ENCODE assay signal across 22 cellular contexts in the genomic region with DNA sequence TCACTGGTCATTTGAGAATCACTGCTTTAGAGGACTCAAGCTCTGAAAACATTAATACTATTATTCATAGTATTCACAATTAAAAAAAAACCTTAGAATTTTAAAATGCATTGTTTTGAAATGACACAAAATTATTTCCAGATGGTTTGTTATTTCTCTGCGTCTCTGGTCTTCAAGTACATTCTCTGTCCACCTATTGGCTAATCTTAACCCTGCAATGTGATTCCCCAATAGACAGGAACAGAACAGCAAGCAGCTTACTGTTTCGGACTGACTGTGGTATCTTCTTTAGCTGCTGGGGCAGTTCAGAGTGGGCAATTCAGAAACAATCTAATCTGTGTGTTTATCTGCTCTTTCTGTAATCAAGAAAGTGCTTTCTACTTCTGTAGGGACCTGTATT.
DNase-seq lines count a peak whose midpoint lies in the region; ATAC-seq, FAIRE-seq and TF ChIP-seq lines count a peak whose summit lies in the region.
"Had no signal": no experiment of that assay in that cellular context is flagged by ENCODE, and none has a peak within 500 bp of the region (broad histone marks: within the 10 kb centered on the region; RNA-seq: fewer than 3 reads in every experiment).

No MANE protein-coding gene starts in this region.

- H3K4me1 Mint-ChIP-seq in GM23338, result no peaks in the 10 kb centered on the region
- no peaks in the 10 kb centered on the region for H3K4me1 Mint-ChIP-seq in astrocyte (ENCODE audit: low read depth, unreplicated experiment)
- H3K4me1 Mint-ChIP-seq in activated T-cell treated with anti-CD3 and anti-CD28 coated beads, Interleukin-2, amount 50 U/mL, for 72 hours (ENCODE audit: low read depth), result no peaks in the 10 kb centered on the region
- H3K4me1 Mint-ChIP-seq in nephron progenitor cell, result peaks cover 8% of the 10 kb centered on the region
- no peaks in the 10 kb centered on the region for H3K4me1 Mint-ChIP-seq in T-helper 17 cell
- H3K4me1 Mint-ChIP-seq: activated naive CD4-positive, alpha-beta T cell treated with anti-CD3 and anti-CD28 coated beads, Interleukin-2, amount 10 ng/mL, durations not matched to agents 7 days and 5 days had no signal

- no peak for TF ChIP-seq EP300 in gastroesophageal sphincter (IDR thresholded peaks at IDR 0.05)

- ATAC-seq in GM23338, result no peak
- peak; percentile 51 for ATAC-seq in gastroesophageal sphincter
- no peak for ATAC-seq in activated T-cell treated with anti-CD3 and anti-CD28 coated beads, Interleukin-2, amount 50 U/mL, for 72 hours (replicated peaks in 1 of 2)
- ATAC-seq in T-helper 17 cell, result no peak
- no peak for ATAC-seq in Right ventricle myocardium superior (ENCODE audit: poor library complexity)
- ATAC-seq: activated T-cell treated with anti-CD3 and anti-CD28 coated beads, Interleukin-2, amount 50 U/mL, for 4 hours had no signal

- no peaks in the 10 kb centered on the region for H3K4me1 ChIP-seq in GM23338 (ENCODE audit: insufficient read depth)
- no peaks in the 10 kb centered on the region for H3K4me1 ChIP-seq in astrocyte (ENCODE audit: insufficient read depth, low read length)
- no peaks in the 10 kb centered on the region for H3K4me1 ChIP-seq in gastroesophageal sphincter
- H3K4me1 ChIP-seq: BLaER1 treated with 17β-estradiol and CSF1 and Interleukin-3, amounts not matched to agents 10 nM and 100 nM had no signal

- no peaks in the 10 kb centered on the region for H3K79me2 ChIP-seq in GM23338 (replicated peaks; ENCODE audit: insufficient read depth)
- no peaks in the 10 kb centered on the region for H3K79me2 ChIP-seq in astrocyte (ENCODE audit: insufficient read depth, low read length)

- no peak overlapping the region for H3K4me2 ChIP-seq in GM23338
- no peak overlapping the region for H3K4me2 ChIP-seq in astrocyte (ENCODE audit: low read length)
- H3K4me2 ChIP-seq: BLaER1 treated with 17β-estradiol and CSF1 and Interleukin-3, amounts not matched to agents 10 nM and 100 nM had no signal

- H3K36me3 Mint-ChIP-seq in GM23338 (ENCODE audit: low read depth) (no peaks in the 10 kb centered on the region), astrocyte (ENCODE audit: low read depth, unreplicated experiment) (no peaks in the 10 kb centered on the region), nephron progenitor cell (ENCODE audit: low read depth) (no peaks in the 10 kb centered on the region), T-helper 17 cell (ENCODE audit: low read depth) (no peaks in the 10 kb centered on the region)
- H3K36me3 Mint-ChIP-seq in activated T-cell treated with anti-CD3 and anti-CD28 coated beads, Interleukin-2, amount 50 U/mL, for 72 hours (ENCODE audit: insufficient read depth in 2 of 2), result no peaks in the 10 kb centered on the region
- H3K36me3 Mint-ChIP-seq: activated naive CD4-positive, alpha-beta T cell treated with anti-CD3 and anti-CD28 coated beads, Interleukin-2, amount 10 ng/mL, durations not matched to agents 7 days and 5 days; type B pancreatic cell had no signal

- no peak overlapping the region for H3K27ac Mint-ChIP-seq in GM23338
- no peak overlapping the region for H3K27ac Mint-ChIP-seq in astrocyte (ENCODE audit: unreplicated experiment)
- no peak overlapping the region for H3K27ac Mint-ChIP-seq in activated T-cell treated with anti-CD3 and anti-CD28 coated beads, Interleukin-2, amount 50 U/mL, for 72 hours
- H3K27ac Mint-ChIP-seq in nephron progenitor cell, result no peak overlapping the region
- H3K27ac Mint-ChIP-seq in T-helper 17 cell, result no peak overlapping the region
- H3K27ac Mint-ChIP-seq: activated naive CD4-positive, alpha-beta T cell treated with anti-CD3 and anti-CD28 coated beads, Interleukin-2, amount 10 ng/mL, durations not matched to agents 7 days and 5 days; type B pancreatic cell had no signal

- H3K27me3 Mint-ChIP-seq in GM23338 (ENCODE audit: insufficient read depth, low read depth, poor library complexity), result peaks cover 2% of the 10 kb centered on the region
- H3K27me3 Mint-ChIP-seq in astrocyte (ENCODE audit: low read depth, unreplicated experiment), result no peaks in the 10 kb centered on the region
- peaks cover 7% of the 10 kb centered on the region for H3K27me3 Mint-ChIP-seq in activated T-cell treated with anti-CD3 and anti-CD28 coated beads, Interleukin-2, amount 50 U/mL, for 72 hours (ENCODE audit: low read depth)
- no peaks in the 10 kb centered on the region for H3K27me3 Mint-ChIP-seq in nephron progenitor cell (ENCODE audit: low read depth, poor library complexity)
- H3K27me3 Mint-ChIP-seq in T-helper 17 cell, result peaks cover 6% of the 10 kb centered on the region
- H3K27me3 Mint-ChIP-seq: activated naive CD4-positive, alpha-beta T cell treated with anti-CD3 and anti-CD28 coated beads, Interleukin-2, amount 10 ng/mL, durations not matched to agents 7 days and 5 days; type B pancreatic cell had no signal

- FAIRE-seq in astrocyte (lab: Jason Lieb, UNC), result no peak
- FAIRE-seq: GM12891 had no signal

- no peaks in the 10 kb centered on the region for H3K9me3 ChIP-seq in astrocyte (ENCODE audit: insufficient read depth, low read depth, low read length)
- H3K9me3 ChIP-seq in gastroesophageal sphincter, result no peaks in the 10 kb centered on the region
- H3K9me3 ChIP-seq in T-helper 17 cell (ENCODE audit: control insufficient read depth, low read length, poor library complexity, severe bottlenecking), result no peaks in the 10 kb centered on the region
- H3K9me3 ChIP-seq: BLaER1 treated with 17β-estradiol and CSF1 and Interleukin-3, amounts not matched to agents 10 nM and 100 nM had no signal

- WGBS in gastroesophageal sphincter (ENCODE audit: low coverage in 1 of 2), 2 donors, result 52 to 80% methylated on average over 1 to 2 of the region's 2 CpGs

- H3K4me3 ChIP-seq in AG09309 (ENCODE audit: control insufficient read depth, low read depth, low read length), result no peak overlapping the region
- H3K4me3 ChIP-seq in GM23338, result no peak overlapping the region
- no peak overlapping the region for H3K4me3 ChIP-seq in astrocyte (ENCODE audit: insufficient read depth, low read depth, low read length)
- no peak overlapping the region for H3K4me3 ChIP-seq in gastroesophageal sphincter
- H3K4me3 ChIP-seq: BLaER1 treated with 17β-estradiol and CSF1 and Interleukin-3, amounts not matched to agents 10 nM and 100 nM had no signal

- no peak overlapping the region for H3K4me3 Mint-ChIP-seq in GM23338
- no peak overlapping the region for H3K4me3 Mint-ChIP-seq in astrocyte (ENCODE audit: unreplicated experiment)
- H3K4me3 Mint-ChIP-seq in activated T-cell treated with anti-CD3 and anti-CD28 coated beads, Interleukin-2, amount 50 U/mL, for 72 hours, result no peak overlapping the region
- no peak overlapping the region for H3K4me3 Mint-ChIP-seq in nephron progenitor cell
- no peak overlapping the region for H3K4me3 Mint-ChIP-seq in T-helper 17 cell
- H3K4me3 Mint-ChIP-seq: activated naive CD4-positive, alpha-beta T cell treated with anti-CD3 and anti-CD28 coated beads, Interleukin-2, amount 10 ng/mL, durations not matched to agents 7 days and 5 days; activated T-cell treated with anti-CD3 and anti-CD28 coated beads, Interleukin-2, amount 50 U/mL, for 4 hours; type B pancreatic cell had no signal

- H3F3A ChIP-seq in GM23338 (replicated peaks; ENCODE audit: low read depth), result no peaks in the 10 kb centered on the region

- H3K9me3 Mint-ChIP-seq in GM23338 (no peaks in the 10 kb centered on the region), astrocyte (ENCODE audit: unreplicated experiment) (no peaks in the 10 kb centered on the region), nephron progenitor cell (no peaks in the 10 kb centered on the region)
- no peaks in the 10 kb centered on the region for H3K9me3 Mint-ChIP-seq in activated T-cell treated with anti-CD3 and anti-CD28 coated beads, Interleukin-2, amount 50 U/mL, for 72 hours
- H3K9me3 Mint-ChIP-seq: activated naive CD4-positive, alpha-beta T cell treated with anti-CD3 and anti-CD28 coated beads, Interleukin-2, amount 10 ng/mL, durations not matched to agents 7 days and 5 days; activated T-cell treated with anti-CD3 and anti-CD28 coated beads, Interleukin-2, amount 50 U/mL, for 4 hours; type B pancreatic cell had no signal

- no peaks in the 10 kb centered on the region for H3K36me3 ChIP-seq in GM23338 (ENCODE audit: insufficient read depth)
- H3K36me3 ChIP-seq in astrocyte (ENCODE audit: insufficient read depth, low read length), result no peaks in the 10 kb centered on the region
- H3K36me3 ChIP-seq in gastroesophageal sphincter, result no peaks in the 10 kb centered on the region
- H3K36me3 ChIP-seq: BLaER1 treated with 17β-estradiol and CSF1 and Interleukin-3, amounts not matched to agents 10 nM and 100 nM had no signal

- H3K27ac ChIP-seq in GM23338 (ENCODE audit: low read depth), result no peak overlapping the region
- no peak overlapping the region for H3K27ac ChIP-seq in astrocyte (ENCODE audit: low read depth, low read length)
- H3K27ac ChIP-seq in gastroesophageal sphincter, result no peak overlapping the region
- H3K27ac ChIP-seq: BLaER1 treated with 17β-estradiol and CSF1 and Interleukin-3, amounts not matched to agents 10 nM and 100 nM had no signal

- H2AFZ ChIP-seq in GM23338 (peak overlapping the region; percentile 64), astrocyte (ENCODE audit: low read depth, low read length) (no peak overlapping the region)

- intact Hi-C loops in Right ventricle myocardium superior (cut with DNase I), result no loop called here

- H3K9me2 ChIP-seq in GM23338 (ENCODE audit: insufficient read depth), result no peaks in the 10 kb centered on the region

- H4K20me1 ChIP-seq in GM23338 (replicated peaks; ENCODE audit: insufficient read depth), result no peaks in the 10 kb centered on the region
- H4K20me1 ChIP-seq in astrocyte (ENCODE audit: insufficient read depth, low read length), result no peaks in the 10 kb centered on the region
- H4K20me1 ChIP-seq: BLaER1 treated with 17β-estradiol and CSF1 and Interleukin-3, amounts not matched to agents 10 nM and 100 nM had no signal

- TF ChIP-seq CTCF in AG09309 (IDR thresholded peaks at IDR 0.05; ENCODE audit: control insufficient read depth, insufficient read depth, low read depth, low read length, missing control alignments) (no peak), GM23338 (conservative IDR thresholded peaks at IDR 0.05; ENCODE audit: low read depth in 2 of 2) (no peak), astrocyte (IDR thresholded peaks at IDR 0.05; ENCODE audit: insufficient read depth, low read depth, low read length) (no peak), gastroesophageal sphincter (IDR thresholded peaks at IDR 0.05) (no peak), nephron progenitor cell (IDR thresholded peaks at IDR 0.05) (no peak)

- no peak for TF ChIP-seq POLR2A in gastroesophageal sphincter (IDR thresholded peaks at IDR 0.05)

- H3K27me3 ChIP-seq in GM23338 (ENCODE audit: insufficient read depth) (no peaks in the 10 kb centered on the region), astrocyte (ENCODE audit: insufficient read depth, low read length) (no peaks in the 10 kb centered on the region), gastroesophageal sphincter (no peaks in the 10 kb centered on the region)
- H3K27me3 ChIP-seq: BLaER1 treated with 17β-estradiol and CSF1 and Interleukin-3, amounts not matched to agents 10 nM and 100 nM had no signal

- DNase-seq in AG09309 (ENCODE audit: low read depth), result peak; percentile 69
- no peak for DNase-seq in GM23338 (ENCODE audit: low spot score)
- DNase-seq in astrocyte (ENCODE audit: low read depth), result peak; percentile 44
- no peak for DNase-seq in activated T-cell treated with anti-CD3 and anti-CD28 coated beads, Interleukin-2, amount 50 U/mL, for 72 hours
- DNase-seq in nephron progenitor cell, result no peak
- no peak for DNase-seq in T-helper 17 cell
- no peak for DNase-seq in Right ventricle myocardium superior
- DNase-seq: 8988T; activated CD8-positive, alpha-beta memory T cell treated with anti-CD3 and anti-CD28 coated beads for 24 hours; activated naive CD4-positive, alpha-beta T cell treated with anti-CD3 and anti-CD28 coated beads, Interleukin-2, amount 10 ng/mL, durations not matched to agents 7 days and 5 days; activated T-cell treated with anti-CD3 and anti-CD28 coated beads, Interleukin-2, amount 50 U/mL, for 4 hours; cerebellar nuclear complex; effector CD4-positive, alpha-beta T cell; H7; Kasumi-1; NCI-H1092 treated with DMSO at 0.1 percent for 48 hours; NCI-H2081; NCI-H446 treated with DMSO at 0.1 percent for 48 hours had no signal

- H3K9ac ChIP-seq in astrocyte (ENCODE audit: low read length), result no peak overlapping the region
- H3K9ac ChIP-seq: BLaER1 treated with 17β-estradiol and CSF1 and Interleukin-3, amounts not matched to agents 10 nM and 100 nM had no signal

Comparison
In these comparisons a context has a peak if more than half of its experiments do, and no peak if none do; other contexts are left out.
1. DNase-seq: peak in AG09309 (single experiment) and astrocyte (single experiment); none in GM23338 (single experiment), activated T-cell treated with anti-CD3 and anti-CD28 coated beads, Interleukin-2, amount 50 U/mL, for 72 hours (0 of 2), nephron progenitor cell (single experiment), T-helper 17 cell (0 of 3) and Right ventricle myocardium superior (single experiment).